Comparison of ENCODE assay signal across 20 cellular contexts in the genomic region with DNA sequence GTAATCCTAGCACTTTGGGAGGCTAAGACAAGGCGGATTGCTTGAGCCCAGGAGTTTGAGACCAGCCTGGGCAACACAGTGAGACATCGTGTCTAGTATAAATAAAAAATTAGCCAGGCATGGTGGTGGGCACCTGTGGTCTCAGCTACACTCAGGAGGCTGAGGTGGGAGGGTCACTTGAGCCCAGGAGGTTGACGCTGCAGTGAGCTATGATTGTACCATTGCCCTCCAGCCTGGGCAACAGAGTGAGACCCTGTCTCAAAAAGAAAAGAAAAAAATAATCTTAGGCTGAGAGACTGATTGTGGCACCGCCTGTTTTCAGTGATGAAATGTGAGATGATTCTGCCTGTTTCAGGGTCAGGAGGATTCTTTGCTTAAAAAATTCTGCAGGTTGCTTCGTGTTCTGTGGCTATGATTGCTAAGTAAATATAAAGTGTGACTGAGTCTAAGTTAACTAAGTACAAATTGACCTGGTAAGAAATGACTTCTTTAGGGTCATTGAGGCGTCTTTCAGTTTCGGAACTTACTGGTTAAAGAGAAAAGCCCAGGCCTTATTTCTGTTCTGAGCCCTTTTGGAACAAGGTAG.
DNase-seq lines count a peak whose midpoint lies in the region; ATAC-seq, FAIRE-seq and TF ChIP-seq lines count a peak whose summit lies in the region.
"Had no signal": no experiment of that assay in that cellular context is flagged by ENCODE, and none has a peak within 500 bp of the region (broad histone marks: within the 10 kb centered on the region; RNA-seq: fewer than 3 reads in every experiment).

No MANE protein-coding gene starts in this region.

- no peaks in the 10 kb centered on the region for H3K9me3 ChIP-seq in CD4-positive, CD25-positive, alpha-beta regulatory T cell (ENCODE audit: control insufficient read depth in 2 of 2, low read length in 2 of 2)
- no peaks in the 10 kb centered on the region for H3K9me3 ChIP-seq in neural progenitor cell (ENCODE audit: low read depth)
- H3K9me3 ChIP-seq: HAP-1 had no signal

- no peaks in the 10 kb centered on the region for H3K79me2 ChIP-seq in neural progenitor cell (ENCODE audit: low read depth)

- no peak for DNase-seq in activated CD4-positive, alpha-beta T cell treated with anti-CD3 and anti-CD28 coated beads, Interleukin-2, amount 10 ng/mL, durations not matched to agents 7 days and 5 days
- no peak for DNase-seq in activated CD4-positive, alpha-beta T cell treated with anti-CD3 and anti-CD28 coated beads, Interleukin-2, amount 50 U/mL, for 4 hours
- no peak for DNase-seq in CD4-positive, CD25-positive, alpha-beta regulatory T cell
- DNase-seq in bronchial epithelial cell (ENCODE audit: low read depth) (peak; percentile 74), neural progenitor cell (ENCODE audit: low spot score) (no peak), NOMO-1 (lab: John Stamatoyannopoulos, UW; ENCODE audit: unreplicated experiment in 2 of 2) (no peak), kidney glomerular epithelial cell (lab: John Stamatoyannopoulos, UW) (no peak)
- no peak for DNase-seq in stimulated activated CD4-positive, alpha-beta T cell treated with anti-CD3 and anti-CD28 coated beads, Interleukin-15, amount 100 ng/mL, for 24 hours
- DNase-seq: activated naive CD8-positive, alpha-beta T cell treated with anti-CD3 and anti-CD28 coated beads, Interleukin-2, amount 50 U/mL, for 24 hours; DMS53; effector memory CD8-positive, alpha-beta T cell; KG1; left colon; midbrain; NCI-H2171; NCI-H69; stimulated activated naive CD4-positive, alpha-beta T cell treated with Interleukin-2 at 50 U/mL for 16 hours had no signal

- H3K36me3 Mint-ChIP-seq in activated CD4-positive, alpha-beta T cell treated with anti-CD3 and anti-CD28 coated beads, Interleukin-2, amount 10 ng/mL, durations not matched to agents 7 days and 5 days (ENCODE audit: low read depth): peaks cover 65% of the 10 kb centered on the region
- peaks cover 61% of the 10 kb centered on the region for H3K36me3 Mint-ChIP-seq in CD4-positive, CD25-positive, alpha-beta regulatory T cell
- H3K36me3 Mint-ChIP-seq in neural progenitor cell: peaks cover 9% of the 10 kb centered on the region

- no peaks in the 10 kb centered on the region for H3K27me3 Mint-ChIP-seq in activated CD4-positive, alpha-beta T cell treated with anti-CD3 and anti-CD28 coated beads, Interleukin-2, amount 10 ng/mL, durations not matched to agents 7 days and 5 days
- H3K27me3 Mint-ChIP-seq in CD4-positive, CD25-positive, alpha-beta regulatory T cell: no peaks in the 10 kb centered on the region
- peaks cover 3% of the 10 kb centered on the region for H3K27me3 Mint-ChIP-seq in neural progenitor cell (ENCODE audit: insufficient read depth, low read depth)
- H3K27me3 Mint-ChIP-seq: activated naive CD8-positive, alpha-beta T cell treated with anti-CD3 and anti-CD28 coated beads, Interleukin-2, amount 50 U/mL, for 24 hours; effector memory CD8-positive, alpha-beta T cell; type B pancreatic cell had no signal

- TF ChIP-seq CTCF in bronchial epithelial cell (IDR thresholded peaks at IDR 0.05; ENCODE audit: insufficient read depth, low read length, severe bottlenecking): no peak
- TF ChIP-seq CTCF in neural progenitor cell (IDR thresholded peaks at IDR 0.05): no peak

- no peak overlapping the region for H3K4me3 Mint-ChIP-seq in activated CD4-positive, alpha-beta T cell treated with anti-CD3 and anti-CD28 coated beads, Interleukin-2, amount 10 ng/mL, durations not matched to agents 7 days and 5 days
- no peak overlapping the region for H3K4me3 Mint-ChIP-seq in CD4-positive, CD25-positive, alpha-beta regulatory T cell
- H3K4me3 Mint-ChIP-seq in neural progenitor cell: no peak overlapping the region
- H3K4me3 Mint-ChIP-seq: activated naive CD8-positive, alpha-beta T cell treated with anti-CD3 and anti-CD28 coated beads, Interleukin-2, amount 50 U/mL, for 24 hours; activated T-helper 1 cell treated with anti-CD3 and anti-CD28 coated beads, Interleukin-12 subunit alpha, Interleukin-12 subunit beta, Interleukin-2, Interleukin-4 antibody, amounts not matched to agents 30 ng/mL and 10 ng/mL and 1 ng/mL, durations not matched to agents 14 hours and 24 hours and 36 hours; effector memory CD8-positive, alpha-beta T cell; type B pancreatic cell had no signal

- H3K27me3 ChIP-seq in CD4-positive, CD25-positive, alpha-beta regulatory T cell (ENCODE audit: control insufficient read depth, insufficient read depth, low read length): no peaks in the 10 kb centered on the region
- H3K27me3 ChIP-seq in bronchial epithelial cell (ENCODE audit: control insufficient read depth, insufficient read depth, low read length): no peaks in the 10 kb centered on the region
- no peaks in the 10 kb centered on the region for H3K27me3 ChIP-seq in neural progenitor cell

- peaks cover 63% of the 10 kb centered on the region for H3K4me1 Mint-ChIP-seq in activated CD4-positive, alpha-beta T cell treated with anti-CD3 and anti-CD28 coated beads, Interleukin-2, amount 10 ng/mL, durations not matched to agents 7 days and 5 days
- peaks cover 5 to 21% (median 8%) of the 10 kb centered on the region in 4 donors for H3K4me1 Mint-ChIP-seq in CD4-positive, CD25-positive, alpha-beta regulatory T cell
- H3K4me1 Mint-ChIP-seq in neural progenitor cell: peaks cover 17% of the 10 kb centered on the region

- no peak overlapping the region for H3K4me3 ChIP-seq in CD4-positive, CD25-positive, alpha-beta regulatory T cell (ENCODE audit: low read depth, low read length)
- H3K4me3 ChIP-seq in bronchial epithelial cell (ENCODE audit: low read depth, low read length) (no peak overlapping the region), neural progenitor cell (no peak overlapping the region)
- H3K4me3 ChIP-seq: HAP-1 had no signal

- CTCF ChIA-PET in activated CD4-positive, alpha-beta T cell treated with anti-CD3 and anti-CD28 coated beads, Interleukin-2, amount 10 ng/mL, durations not matched to agents 7 days and 5 days (lab: Charles Lee): interaction anchor here (1.1 kb wide), 2 partner anchors 10 to 76 kb away, joined by 3 read pairs; no protein-coding TSS in a partner anchor

- no peak for ATAC-seq in CD4-positive, CD25-positive, alpha-beta regulatory T cell (ENCODE audit: low read depth in 2 of 2)
- ATAC-seq: activated naive CD8-positive, alpha-beta T cell treated with anti-CD3 and anti-CD28 coated beads, Interleukin-2, amount 50 U/mL, for 24 hours; effector memory CD8-positive, alpha-beta T cell; left colon had no signal

- POLR2A ChIA-PET in activated CD4-positive, alpha-beta T cell treated with anti-CD3 and anti-CD28 coated beads, Interleukin-2, amount 10 ng/mL, durations not matched to agents 7 days and 5 days (lab: Charles Lee): no interaction called here

- no peak overlapping the region for H3K27ac ChIP-seq in CD4-positive, CD25-positive, alpha-beta regulatory T cell (ENCODE audit: insufficient read depth, low read length, poor library complexity, severe bottlenecking)
- no peak overlapping the region for H3K27ac ChIP-seq in neural progenitor cell

- H3K4me1 ChIP-seq in CD4-positive, CD25-positive, alpha-beta regulatory T cell (ENCODE audit: control insufficient read depth, insufficient read depth, low read length, poor library complexity, severe bottlenecking): peaks cover 5% of the 10 kb centered on the region
- no peaks in the 10 kb centered on the region for H3K4me1 ChIP-seq in neural progenitor cell
- H3K4me1 ChIP-seq: HAP-1 had no signal

- H2AFZ ChIP-seq in neural progenitor cell (replicated peaks): no peak overlapping the region

- no peak overlapping the region for H3K4me2 ChIP-seq in neural progenitor cell

- no peak overlapping the region for H3K9ac ChIP-seq in neural progenitor cell

- no peaks in the 10 kb centered on the region for H3F3A ChIP-seq in neural progenitor cell (ENCODE audit: low read depth)

- H3K27ac Mint-ChIP-seq in activated CD4-positive, alpha-beta T cell treated with anti-CD3 and anti-CD28 coated beads, Interleukin-2, amount 10 ng/mL, durations not matched to agents 7 days and 5 days: peak overlapping the region; percentile 83
- H3K27ac Mint-ChIP-seq in CD4-positive, CD25-positive, alpha-beta regulatory T cell: peak overlapping the region in 2 of 3 donors; percentile 17 to 82
- H3K27ac Mint-ChIP-seq in neural progenitor cell: peak overlapping the region; percentile 54

- peaks cover 40% of the 10 kb centered on the region for H3K36me3 ChIP-seq in CD4-positive, CD25-positive, alpha-beta regulatory T cell (ENCODE audit: control insufficient read depth, insufficient read depth, low read length)
- H3K36me3 ChIP-seq in bronchial epithelial cell (ENCODE audit: control insufficient read depth, insufficient read depth, low read length): peaks cover 5% of the 10 kb centered on the region
- H3K36me3 ChIP-seq in neural progenitor cell: no peaks in the 10 kb centered on the region
- H3K36me3 ChIP-seq: HAP-1 had no signal

- H3K9me3 Mint-ChIP-seq in activated CD4-positive, alpha-beta T cell treated with anti-CD3 and anti-CD28 coated beads, Interleukin-2, amount 10 ng/mL, durations not matched to agents 7 days and 5 days: no peaks in the 10 kb centered on the region
- no peaks in the 10 kb centered on the region for H3K9me3 Mint-ChIP-seq in CD4-positive, CD25-positive, alpha-beta regulatory T cell
- no peaks in the 10 kb centered on the region for H3K9me3 Mint-ChIP-seq in neural progenitor cell
- H3K9me3 Mint-ChIP-seq: activated naive CD8-positive, alpha-beta T cell treated with anti-CD3 and anti-CD28 coated beads, Interleukin-2, amount 50 U/mL, for 24 hours; activated T-helper 1 cell treated with anti-CD3 and anti-CD28 coated beads, Interleukin-12 subunit alpha, Interleukin-12 subunit beta, Interleukin-2, Interleukin-4 antibody, amounts not matched to agents 30 ng/mL and 10 ng/mL and 1 ng/mL, durations not matched to agents 14 hours and 24 hours and 36 hours; effector memory CD8-positive, alpha-beta T cell; type B pancreatic cell had no signal

- no peaks in the 10 kb centered on the region for H4K20me1 ChIP-seq in neural progenitor cell (ENCODE audit: low read depth)

- FAIRE-seq in bronchial epithelial cell (lab: Jason Lieb, UNC): no peak
